ENCODE assay signal across 20 cellular contexts in the genomic region with DNA sequence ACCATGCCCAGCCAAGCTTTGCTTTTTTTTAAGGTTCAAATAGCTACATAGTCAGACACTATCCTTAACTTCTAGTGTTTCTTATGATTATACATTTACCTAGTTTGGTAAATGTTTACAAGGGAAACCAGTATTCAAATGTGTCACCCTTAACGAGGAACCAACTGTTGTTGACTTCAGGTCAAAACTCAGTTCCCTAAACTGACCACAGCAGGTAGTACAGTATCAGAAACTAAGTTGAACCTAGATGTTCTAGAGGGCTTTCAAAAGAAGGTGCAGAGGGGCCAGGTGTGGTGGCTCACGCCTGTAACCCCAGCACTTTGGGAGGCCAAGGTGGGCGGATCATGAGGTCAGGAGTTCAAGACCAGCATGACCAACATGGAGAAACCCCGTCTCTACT.
"Had no signal": no experiment of that assay in that cellular context is flagged by ENCODE, and none has a peak within 500 bp of the region (broad histone marks: within the 10 kb centered on the region; RNA-seq: fewer than 3 reads in every experiment).

No MANE protein-coding gene starts in this region.

- DNase-seq: effector CD4-positive, alpha-beta T cell; foreskin melanocyte; head of caudate nucleus; hippocampal formation; kidney glomerular epithelial cell; mesendoderm; naive B cell; occipital lobe; pancreas; right lobe of liver; spleen; stimulated activated CD4-positive, alpha-beta T cell treated with anti-CD3 and anti-CD28 coated beads, Interleukin-15, amount 100 ng/mL, for 24 hours; stimulated activated CD4-positive, alpha-beta T cell treated with anti-CD3 and anti-CD28 coated beads, Interleukin-1b, Interleukin-23, amount 100 ng/mL, for 48 hours; stimulated activated CD4-positive, alpha-beta T cell treated with anti-CD3 and anti-CD28 coated beads, Interleukin-4, amount 100 ng/mL, for 24 hours; stimulated activated naive CD4-positive, alpha-beta T cell; stomach; substantia nigra; transverse colon had no signal

- FAIRE-seq: pancreas had no signal

- H3K4me3 ChIP-seq: coronary artery, pancreas, right lobe of liver, spleen, stomach, thoracic aorta, transverse colon had no signal

- ATAC-seq: pancreas, right lobe of liver had no signal

- H3K4me1 ChIP-seq: right lobe of liver, spleen had no signal

- H3K27ac ChIP-seq: coronary artery, pancreas, right lobe of liver, spleen, thoracic aorta, transverse colon had no signal

- H3K9me3 ChIP-seq: pancreas, right lobe of liver, spleen, stomach, thoracic aorta, transverse colon had no signal

- H3K36me3 ChIP-seq: pancreas, right lobe of liver, spleen, stomach, thoracic aorta, transverse colon had no signal
